In the genomic region with DNA sequence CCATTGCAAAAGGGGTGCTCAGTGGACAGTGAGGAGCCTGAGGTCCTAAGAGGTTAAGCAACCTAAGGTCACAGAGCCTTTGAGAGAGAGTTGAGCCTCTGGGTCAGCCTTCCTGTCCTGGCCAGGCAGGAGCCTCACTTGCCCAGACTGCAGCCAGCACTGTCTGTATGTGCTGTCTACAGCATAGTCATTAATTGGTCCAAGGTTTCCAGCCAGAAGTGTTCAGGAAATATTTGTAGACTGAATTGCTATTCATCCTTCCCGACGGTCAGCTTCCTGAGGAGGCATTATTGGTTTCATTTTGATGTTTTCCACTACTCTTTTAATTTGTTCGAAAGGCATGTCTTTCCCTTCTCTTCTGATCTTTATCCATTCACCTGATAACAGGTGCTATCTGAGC, we compare ENCODE assay signal across 12 cellular contexts. TPM values are rescaled to one million over a fixed set of nuclear protein-coding genes. Genes with fewer than 3 reads are reported as not detected.
"Had no signal": no experiment of that assay in that cellular context is flagged by ENCODE, and none has a peak within 500 bp of the region (broad histone marks: within the 10 kb centered on the region; RNA-seq: fewer than 3 reads in every experiment).

No MANE protein-coding gene starts in this region.

- ATAC-seq: WTC11 had no signal

- H3K27me3 ChIP-seq: breast epithelium, transverse colon had no signal

- DNase-seq: activated T-cell treated with anti-CD3 and anti-CD28 coated beads, Interleukin-2, amount 50 U/mL, for 48 hours; anterior cingulate cortex; SHP77 treated with DMSO at 0.1 percent for 48 hours; small intestine; transverse colon had no signal

- H3K4me1 ChIP-seq: breast epithelium had no signal

- H3K9me3 ChIP-seq: breast epithelium, transverse colon had no signal

- H3K27ac ChIP-seq: breast epithelium, transverse colon had no signal

- H3K4me1 Mint-ChIP-seq: WTC11 had no signal

- H3K4me3 Mint-ChIP-seq: mesothelial cell of epicardium; T-helper 1 cell treated with Interleukin-12 subunit alpha and Interleukin-12 subunit beta and Interleukin-4 antibody, amounts not matched to agents 30 μg/mL and 1 μg/mL, for 36 hours; WTC11 had no signal

- H3K27ac Mint-ChIP-seq: mesothelial cell of epicardium; T-helper 1 cell treated with Interleukin-12 subunit alpha and Interleukin-12 subunit beta and Interleukin-4 antibody, amounts not matched to agents 30 μg/mL and 1 μg/mL, for 36 hours; WTC11 had no signal

- H3K4me3 ChIP-seq: breast epithelium, transverse colon had no signal

- H3K9me3 Mint-ChIP-seq: mesothelial cell of epicardium; T-helper 1 cell treated with Interleukin-12 subunit alpha and Interleukin-12 subunit beta and Interleukin-4 antibody, amounts not matched to agents 30 μg/mL and 1 μg/mL, for 36 hours; WTC11 had no signal

RNA-seq across cellular contexts. Expression of gene GHRL, which starts 20.1 kb away (rescaled TPM):
- total RNA-seq: chondrocyte, fibroblast of lung, myocyte had no signal
